23 cellular contexts compared by ENCODE assay signal in genomic region chr7:4734587-4735365, GRCh38.
DNase-seq lines count a peak whose midpoint lies in the region; ATAC-seq and FAIRE-seq lines count a peak whose summit lies in the region.
"Had no signal": no experiment of that assay in that cellular context is flagged by ENCODE, and none has a peak within 500 bp of the region (broad histone marks: within the 10 kb centered on the region; RNA-seq: fewer than 3 reads in every experiment).

No MANE protein-coding gene starts in this region.

- peak overlapping the region; percentile 25 for H3K4me3 Mint-ChIP-seq in T-helper 1 cell treated with Interleukin-12 subunit alpha and Interleukin-12 subunit beta and Interleukin-4 antibody, amounts not matched to agents 30 μg/mL and 1 μg/mL, for 36 hours
- H3K4me3 Mint-ChIP-seq in stimulated activated effector memory CD8-positive, alpha-beta T cell treated with anti-CD3 and anti-CD28 coated beads, Interleukin-12 subunit alpha, Interleukin-12 subunit beta, amount 100 ng/mL, for 72 hours = no peak overlapping the region

- no peaks in the 10 kb centered on the region for H3K27me3 Mint-ChIP-seq in T-helper 1 cell treated with Interleukin-12 subunit alpha and Interleukin-12 subunit beta and Interleukin-4 antibody, amounts not matched to agents 30 μg/mL and 1 μg/mL, for 36 hours (ENCODE audit: low read depth)

- DNase-seq in T-helper 1 cell (no peak), caudate nucleus (lab: John Stamatoyannopoulos, UW) (peak in 43 of 61 donors; percentile 11 to 75 (median 37)), medulla oblongata (ENCODE audit: extremely low spot score) (peak; percentile 77), RCC 7860 (ENCODE audit: low spot score) (no peak)
- no peak for DNase-seq in stimulated activated effector memory CD8-positive, alpha-beta T cell treated with anti-CD3 and anti-CD28 coated beads, Interleukin-12 subunit alpha, Interleukin-12 subunit beta, amount 100 ng/mL, for 72 hours (ENCODE audit: low spot score in 2 of 2)
- no peak for DNase-seq in stimulated activated naive CD8-positive, alpha-beta T cell treated with anti-CD3 and anti-CD28 coated beads, Interleukin-15, Interleukin-2, amounts not matched to agents 100 U/mL and 50 U/mL, for 24 hours
- DNase-seq: activated T-cell treated with anti-CD3 and anti-CD28 coated beads, Interleukin-2, amount 50 U/mL, for 4 hours; brain microvascular endothelial cell; foreskin keratinocyte; immature natural killer cell; mesendoderm; NCI-H187 treated with DMSO at 0.1 percent for 48 hours; NCI-H69; RPMI8226; stimulated activated CD4-positive, alpha-beta T cell treated with anti-CD3 and anti-CD28 coated beads, Interleukin-1b, Interleukin-23, amount 100 ng/mL, for 48 hours; upper lobe of right lung had no signal

- no peak for ATAC-seq in stimulated activated effector memory CD8-positive, alpha-beta T cell treated with anti-CD3 and anti-CD28 coated beads, Interleukin-12 subunit alpha, Interleukin-12 subunit beta, amount 100 ng/mL, for 72 hours
- no peak for ATAC-seq in GM19467 (IDR thresholded peaks at IDR 0.05; ENCODE audit: unreplicated experiment)
- no peak for ATAC-seq in stimulated activated naive CD8-positive, alpha-beta T cell treated with anti-CD3 and anti-CD28 coated beads, Interleukin-15, Interleukin-2, amounts not matched to agents 100 U/mL and 50 U/mL, for 24 hours
- ATAC-seq: foreskin keratinocyte, upper lobe of right lung had no signal

- H3K27ac ChIP-seq in caudate nucleus (ENCODE audit: low read depth, low read length) = peak overlapping the region; percentile 88
- H3K27ac ChIP-seq: 22Rv1, brain microvascular endothelial cell, foreskin keratinocyte, prostate gland, upper lobe of right lung had no signal

- H3K4me1 Mint-ChIP-seq in T-helper 1 cell treated with Interleukin-12 subunit alpha and Interleukin-12 subunit beta and Interleukin-4 antibody, amounts not matched to agents 30 μg/mL and 1 μg/mL, for 36 hours (ENCODE audit: low read depth) = peaks cover 49% of the 10 kb centered on the region
- peaks cover 51% of the 10 kb centered on the region for H3K4me1 Mint-ChIP-seq in stimulated activated effector memory CD8-positive, alpha-beta T cell treated with anti-CD3 and anti-CD28 coated beads, Interleukin-12 subunit alpha, Interleukin-12 subunit beta, amount 100 ng/mL, for 72 hours

- no peak overlapping the region for H3K27ac Mint-ChIP-seq in T-helper 1 cell treated with Interleukin-12 subunit alpha and Interleukin-12 subunit beta and Interleukin-4 antibody, amounts not matched to agents 30 μg/mL and 1 μg/mL, for 36 hours
- peak overlapping the region; percentile 70 for H3K27ac Mint-ChIP-seq in stimulated activated effector memory CD8-positive, alpha-beta T cell treated with anti-CD3 and anti-CD28 coated beads, Interleukin-12 subunit alpha, Interleukin-12 subunit beta, amount 100 ng/mL, for 72 hours

- no peak for FAIRE-seq in RCC 7860 (lab: Jason Lieb, UNC)
- FAIRE-seq: endometrium, GM18507, GM19239 had no signal

- H3K9me3 Mint-ChIP-seq in T-helper 1 cell treated with Interleukin-12 subunit alpha and Interleukin-12 subunit beta and Interleukin-4 antibody, amounts not matched to agents 30 μg/mL and 1 μg/mL, for 36 hours = no peaks in the 10 kb centered on the region
- no peaks in the 10 kb centered on the region for H3K9me3 Mint-ChIP-seq in stimulated activated effector memory CD8-positive, alpha-beta T cell treated with anti-CD3 and anti-CD28 coated beads, Interleukin-12 subunit alpha, Interleukin-12 subunit beta, amount 100 ng/mL, for 72 hours
- H3K9me3 Mint-ChIP-seq: activated T-cell treated with anti-CD3 and anti-CD28 coated beads, Interleukin-2, amount 50 U/mL, for 4 hours; immature natural killer cell had no signal

- H3K36me3 Mint-ChIP-seq in T-helper 1 cell treated with Interleukin-12 subunit alpha and Interleukin-12 subunit beta and Interleukin-4 antibody, amounts not matched to agents 30 μg/mL and 1 μg/mL, for 36 hours (ENCODE audit: low read depth) = peaks cover 19% of the 10 kb centered on the region
- H3K36me3 Mint-ChIP-seq in stimulated activated effector memory CD8-positive, alpha-beta T cell treated with anti-CD3 and anti-CD28 coated beads, Interleukin-12 subunit alpha, Interleukin-12 subunit beta, amount 100 ng/mL, for 72 hours = peaks cover 10% of the 10 kb centered on the region

Comparison
In these comparisons a context has a peak if more than half of its experiments do, and no peak if none do; other contexts are left out.
1. DNase-seq: peak in caudate nucleus (43 of 61) and medulla oblongata (single experiment); none in T-helper 1 cell (0 of 5), stimulated activated effector memory CD8-positive, alpha-beta T cell treated with anti-CD3 and anti-CD28 coated beads, Interleukin-12 subunit alpha, Interleukin-12 subunit beta, amount 100 ng/mL, for 72 hours (0 of 2), RCC 7860 (single experiment) and stimulated activated naive CD8-positive, alpha-beta T cell treated with anti-CD3 and anti-CD28 coated beads, Interleukin-15, Interleukin-2, amounts not matched to agents 100 U/mL and 50 U/mL, for 24 hours (single experiment).